1 cellular context compared by ENCODE assay signal in the genomic region with DNA sequence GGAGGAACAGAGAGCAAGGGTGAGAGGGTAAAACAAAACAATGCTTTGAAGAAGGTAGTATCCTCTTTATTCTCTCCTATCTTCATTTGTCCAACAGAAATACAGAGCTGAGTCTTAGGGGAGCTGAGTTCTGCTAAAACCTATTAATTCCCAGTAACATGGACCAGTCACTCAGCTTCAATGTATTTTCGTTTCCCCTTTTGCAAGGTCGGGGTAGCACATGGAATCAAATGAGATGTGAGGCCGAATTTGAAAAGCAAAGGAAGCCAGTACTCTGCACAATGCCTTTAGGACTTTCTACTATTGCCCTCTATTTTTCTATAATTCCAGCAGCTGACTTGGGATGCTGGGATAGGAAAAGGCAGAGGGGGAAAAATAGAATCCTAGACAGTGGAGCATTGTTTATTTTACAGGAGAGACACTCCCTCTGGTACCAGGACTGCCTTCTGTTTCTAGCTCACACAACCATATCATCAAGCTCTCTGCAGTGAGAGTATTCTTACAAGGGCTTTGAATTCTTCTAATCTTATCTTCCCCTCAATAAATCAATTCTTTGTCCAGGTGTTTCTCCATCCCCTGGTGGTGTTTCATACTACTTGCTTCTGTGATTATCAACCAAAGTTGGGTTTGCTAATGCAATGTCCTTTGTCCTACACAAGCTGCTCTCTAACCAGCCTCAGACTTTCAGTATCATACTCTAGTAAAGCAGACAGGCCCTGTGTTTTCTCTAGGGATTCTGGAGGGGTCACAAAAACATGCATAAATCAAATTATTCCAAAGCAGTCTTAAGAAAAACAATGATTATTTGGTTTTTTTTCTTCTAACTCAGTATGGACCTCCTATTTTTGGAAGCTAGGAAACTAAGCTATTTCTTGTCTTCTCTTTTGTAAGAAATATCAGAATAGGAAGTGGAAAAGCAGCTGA.
TF ChIP-seq lines count a peak whose summit lies in the region.

No MANE protein-coding gene starts in this region.

TF ChIP-seq in H1, 55 proteins besides CTCF, POLR2A, EP300 and RAD21 (continued from another document):
- TF ChIP-seq SAP30 (IDR thresholded peaks at IDR 0.05; ENCODE audit: insufficient read depth, insufficient replicate concordance, low read length), result no peak
